ENCODE assay signal across 9 cellular contexts in the genomic region with DNA sequence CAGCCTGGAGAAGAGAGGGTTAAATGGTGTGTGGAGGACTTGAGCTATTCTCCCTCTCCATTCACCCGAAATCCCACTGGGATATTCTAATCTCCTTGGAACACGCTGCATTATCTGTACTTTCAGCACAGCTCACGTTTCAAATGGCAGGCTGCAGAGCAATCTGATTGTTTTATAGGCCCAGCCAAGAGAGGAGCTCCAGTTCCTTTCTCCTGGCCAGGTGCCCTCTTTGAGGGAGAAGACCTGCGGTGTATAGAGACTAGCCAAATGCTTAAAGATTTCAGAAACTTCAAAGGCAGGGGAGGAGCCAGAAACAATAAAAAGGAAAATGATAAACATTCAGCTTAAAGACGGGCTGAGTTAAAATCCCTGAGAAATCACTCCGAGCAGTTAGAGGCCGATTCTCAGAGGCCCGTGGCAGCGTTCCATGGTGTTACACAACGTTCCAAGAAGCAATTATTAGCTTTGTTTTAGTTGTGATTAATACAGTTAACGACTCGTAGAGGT.
DNase-seq lines count a peak whose midpoint lies in the region; ATAC-seq, FAIRE-seq and TF ChIP-seq lines count a peak whose summit lies in the region.
"Had no signal": no experiment of that assay in that cellular context is flagged by ENCODE, and none has a peak within 500 bp of the region (broad histone marks: within the 10 kb centered on the region; RNA-seq: fewer than 3 reads in every experiment).

No MANE protein-coding gene starts in this region.

- ATAC-seq in right lobe of liver (peak in 3 of 4 donors; percentile 48 to 61 (median 59)), HepG2 (no peak), HG03025 (IDR thresholded peaks at IDR 0.05; ENCODE audit: low FRiP score, unreplicated experiment) (no peak), GM21723 (IDR thresholded peaks at IDR 0.05; ENCODE audit: unreplicated experiment) (no peak)

- H3K9ac ChIP-seq in HepG2 (ENCODE audit: insufficient read depth, low read depth, low read length) (no peak overlapping the region), muscle layer of colon (ENCODE audit: low read length) (peak overlapping the region; percentile 12)

- TF ChIP-seq POLR2A in right lobe of liver (IDR thresholded peaks at IDR 0.05) (no peak), HepG2 (IDR thresholded peaks at IDR 0.05; ENCODE audit: insufficient read depth in 1 of 2, low read depth in 2 of 2, low read length in 2 of 2) (no peak)

- POLR2A ChIA-PET in HepG2 (lab: Yijun Ruan, JAX) = no interaction called here

- H4K20me1 ChIP-seq in HepG2 (ENCODE audit: insufficient read depth, low read length) = no peaks in the 10 kb centered on the region

- no peak overlapping the region for H3K27ac ChIP-seq in right lobe of liver
- H3K27ac ChIP-seq in HepG2 (ENCODE audit: extremely low read length, insufficient read depth, low read length) = no peak overlapping the region
- H3K27ac ChIP-seq in muscle layer of colon (ENCODE audit: low read depth, low read length) = peak overlapping the region; percentile 71

- FAIRE-seq in HepG2 (lab: Jason Lieb, UNC) (no peak), endometrium (lab: Jason Lieb, UNC) (peak; percentile 89)

- 33% methylated on average over 12 of the region's 12 CpGs for WGBS in right lobe of liver (ENCODE audit: insufficient coverage, low coverage, low lambda C conversion rate, missing lambda C conversion rate)
- 11% methylated on average over 12 of the region's 12 CpGs for WGBS in HepG2 (ENCODE audit: low lambda C conversion rate)

- DNase-seq in right lobe of liver (peak in 2 of 3 donors; percentile 38 to 54), HepG2 (ENCODE audit: low spot score) (no peak), UCSD-AML1 (lab: John Stamatoyannopoulos, UW; ENCODE audit: unreplicated experiment) (no peak), middle frontal gyrus (ENCODE audit: extremely low spot score, low spot score) (no peak)
- DNase-seq: stimulated activated naive CD4-positive, alpha-beta T cell had no signal

- H3K4me1 ChIP-seq in right lobe of liver (no peaks in the 10 kb centered on the region), HepG2 (ENCODE audit: insufficient read depth, low read length) (no peaks in the 10 kb centered on the region), muscle layer of colon (ENCODE audit: insufficient read depth, low read length) (peaks cover 51% of the 10 kb centered on the region)

- no peaks in the 10 kb centered on the region for H3K79me2 ChIP-seq in HepG2 (ENCODE audit: insufficient read depth, low read length)

- TF ChIP-seq CTCF in right lobe of liver (IDR thresholded peaks at IDR 0.05) (no peak), HepG2 (CRISPR knock-in tag; IDR thresholded peaks at IDR 0.05) (no peak)

- in situ Hi-C loops in HepG2 (cut with HindIII; ENCODE audit: extremely low pct_ligation_motif_present, low pct_unique_long_range_greater_than_20kb) = no loop called here

- H3K4me2 ChIP-seq in HepG2 (ENCODE audit: low read depth, low read length) = no peak overlapping the region

- H3K36me3 ChIP-seq in right lobe of liver (no peaks in the 10 kb centered on the region), HepG2 (replicated peaks in 1 of 2; ENCODE audit: control insufficient read depth in 1 of 2, insufficient read depth in 2 of 2, low read length in 2 of 2) (no peaks in the 10 kb centered on the region), muscle layer of colon (ENCODE audit: insufficient read depth, low read length) (no peaks in the 10 kb centered on the region)

- intact Hi-C loops in right lobe of liver (cut with DNase I) (no loop called here), HepG2 (cut with micrococcal nuclease; ENCODE audit: unreplicated experiment) (no loop called here)

- no TSS peak for BruUV-seq in HepG2 (replicated peaks; lab: Mats Ljungman, UMichigan)

- H2AFZ ChIP-seq in HepG2 (ENCODE audit: low read length) = no peak overlapping the region

- CTCF ChIA-PET in HepG2 (lab: Yijun Ruan, JAX; ENCODE audit: low intra/inter-chr PET ratio, low total read pairs) = no interaction called here

- no peak for TF ChIP-seq EP300 in HepG2 (IDR thresholded peaks at IDR 0.05; ENCODE audit: low read depth in 2 of 2, low read length in 2 of 2)
- no peak for TF ChIP-seq EP300 in HepG2 (CRISPR knock-in tag; IDR thresholded peaks at IDR 0.05; ENCODE audit: borderline replicate concordance)

- H3K27me3 ChIP-seq in right lobe of liver (no peaks in the 10 kb centered on the region), HepG2 (ENCODE audit: control insufficient read depth in 1 of 2, insufficient read depth in 2 of 2, low read length in 2 of 2) (no peaks in the 10 kb centered on the region), muscle layer of colon (ENCODE audit: control insufficient read depth in 1 of 2, insufficient read depth in 2 of 2, low read length in 2 of 2) (no peaks in the 10 kb centered on the region)

- H3K9me3 ChIP-seq in right lobe of liver (no peaks in the 10 kb centered on the region), HepG2 (ENCODE audit: low read length) (no peaks in the 10 kb centered on the region), muscle layer of colon (ENCODE audit: low read length) (no peaks in the 10 kb centered on the region)

- H3K4me3 ChIP-seq in right lobe of liver = no peak overlapping the region
- no peak overlapping the region for H3K4me3 ChIP-seq in HepG2 (replicated peaks in 1 of 3; ENCODE audit: insufficient read depth in 1 of 3, low read depth in 2 of 3, low read length in 3 of 3)
- H3K4me3 ChIP-seq in muscle layer of colon (ENCODE audit: low read depth in 1 of 2, low read length in 2 of 2) = peak overlapping the region in 1 of 2 donors; percentile 36

- TF ChIP-seq RAD21 in HepG2 (CRISPR knock-in tag; IDR thresholded peaks at IDR 0.05) = no peak

TF ChIP-seq in HepG2, 621 proteins besides CTCF, POLR2A, EP300 and RAD21:
- TF ChIP-seq KAT2B (IDR thresholded peaks at IDR 0.05; ENCODE audit: borderline replicate concordance, low read depth, low read length) = no peak
- TF ChIP-seq, protein P1, sequence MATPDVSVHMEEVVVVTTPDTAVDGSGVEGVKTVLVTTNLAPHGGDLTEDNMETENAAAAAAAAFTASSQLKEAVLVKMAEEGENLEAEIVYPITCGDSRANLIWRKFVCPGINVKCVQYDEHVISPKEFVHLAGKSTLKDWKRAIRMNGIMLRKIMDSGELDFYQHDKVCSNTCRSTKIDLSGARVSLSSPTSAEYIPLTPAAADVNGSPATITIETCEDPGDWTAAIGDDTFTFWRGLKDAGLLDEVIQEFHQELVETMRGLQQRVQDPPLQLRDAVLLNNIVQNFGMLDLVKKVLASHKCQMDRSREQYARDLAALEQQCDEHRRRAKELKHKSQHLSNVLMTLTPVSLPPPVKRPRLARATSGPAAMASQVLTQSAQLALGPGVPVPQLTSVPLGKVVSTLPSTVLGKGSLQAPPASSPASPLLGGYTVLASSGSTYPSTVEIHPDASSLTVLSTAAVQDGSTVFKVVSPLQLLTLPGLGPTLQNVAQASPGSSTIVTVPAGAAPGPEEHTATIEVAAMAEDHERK (CRISPR knock-in tag; IDR thresholded peaks at IDR 0.05; ENCODE audit: low read depth) = no peak
- TF ChIP-seq RNF2 (conservative IDR thresholded peaks at IDR 0.05; ENCODE audit: low read depth) = no peak
- no peak for TF ChIP-seq GLI4 (CRISPR knock-in tag; IDR thresholded peaks at IDR 0.05; ENCODE audit: borderline replicate concordance)
- TF ChIP-seq, protein P2, sequence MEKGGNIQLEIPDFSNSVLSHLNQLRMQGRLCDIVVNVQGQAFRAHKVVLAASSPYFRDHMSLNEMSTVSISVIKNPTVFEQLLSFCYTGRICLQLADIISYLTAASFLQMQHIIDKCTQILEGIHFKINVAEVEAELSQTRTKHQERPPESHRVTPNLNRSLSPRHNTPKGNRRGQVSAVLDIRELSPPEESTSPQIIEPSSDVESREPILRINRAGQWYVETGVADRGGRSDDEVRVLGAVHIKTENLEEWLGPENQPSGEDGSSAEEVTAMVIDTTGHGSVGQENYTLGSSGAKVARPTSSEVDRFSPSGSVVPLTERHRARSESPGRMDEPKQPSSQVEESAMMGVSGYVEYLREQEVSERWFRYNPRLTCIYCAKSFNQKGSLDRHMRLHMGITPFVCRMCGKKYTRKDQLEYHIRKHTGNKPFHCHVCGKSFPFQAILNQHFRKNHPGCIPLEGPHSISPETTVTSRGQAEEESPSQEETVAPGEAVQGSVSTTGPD (CRISPR knock-in tag; IDR thresholded peaks at IDR 0.05) = no peak
- TF ChIP-seq, protein P3, sequence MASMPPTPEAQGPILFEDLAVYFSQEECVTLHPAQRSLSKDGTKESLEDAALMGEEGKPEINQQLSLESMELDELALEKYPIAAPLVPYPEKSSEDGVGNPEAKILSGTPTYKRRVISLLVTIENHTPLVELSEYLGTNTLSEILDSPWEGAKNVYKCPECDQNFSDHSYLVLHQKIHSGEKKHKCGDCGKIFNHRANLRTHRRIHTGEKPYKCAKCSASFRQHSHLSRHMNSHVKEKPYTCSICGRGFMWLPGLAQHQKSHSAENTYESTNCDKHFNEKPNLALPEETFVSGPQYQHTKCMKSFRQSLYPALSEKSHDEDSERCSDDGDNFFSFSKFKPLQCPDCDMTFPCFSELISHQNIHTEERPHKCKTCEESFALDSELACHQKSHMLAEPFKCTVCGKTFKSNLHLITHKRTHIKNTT (CRISPR knock-in tag; IDR thresholded peaks at IDR 0.05) = no peak

Comparison
In these comparisons a context has a peak if more than half of its experiments do, and no peak if none do; other contexts are left out.
1. ATAC-seq: peak in right lobe of liver (3 of 4); none in HepG2 (single experiment), HG03025 (single experiment) and GM21723 (single experiment).
2. DNase-seq: peak in right lobe of liver (2 of 3); none in HepG2 (single experiment), UCSD-AML1 (single experiment) and middle frontal gyrus (single experiment).